In the genomic region with DNA sequence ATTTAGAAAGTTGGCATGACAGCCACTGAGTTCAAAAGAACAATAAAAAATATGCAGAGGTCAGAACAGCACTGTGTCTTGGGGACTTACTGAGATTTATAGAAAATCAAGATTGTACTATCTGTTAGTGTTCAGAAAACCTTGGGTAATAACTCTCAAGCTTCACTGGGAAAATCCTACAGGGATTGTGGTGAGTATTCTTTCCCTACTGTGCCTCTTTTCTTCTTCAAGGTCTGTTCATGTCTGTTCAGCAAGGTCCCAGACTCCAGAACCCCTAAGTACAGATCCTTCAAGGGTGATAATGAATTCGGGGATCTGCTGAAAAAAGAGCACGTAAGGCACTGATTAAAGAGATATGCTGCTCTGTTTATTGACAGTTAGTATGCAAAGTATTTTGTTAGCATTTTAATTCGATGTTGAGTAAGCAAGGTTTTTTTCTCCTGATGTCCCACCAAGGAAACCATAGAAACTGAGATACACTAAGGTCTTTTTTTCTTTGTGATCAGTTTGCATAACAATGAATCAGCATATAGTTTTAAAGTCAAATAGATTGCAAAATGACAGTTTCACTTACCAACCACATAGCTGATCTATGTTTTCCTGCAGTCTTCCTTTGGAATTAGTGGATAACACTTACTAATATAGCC, we compare ENCODE assay signal across 1 cellular context.
TF ChIP-seq lines count a peak whose summit lies in the region.

No MANE protein-coding gene starts in this region.

TF ChIP-seq in IMR-90, 13 proteins besides CTCF, POLR2A, EP300 and RAD21 (continued from another document):
- TF ChIP-seq FOS (IDR thresholded peaks at IDR 0.05; ENCODE audit: low read depth, low read length), result no peak
- no peak for TF ChIP-seq CHD1 (IDR thresholded peaks at IDR 0.05; ENCODE audit: low read depth, low read length)
- no peak for TF ChIP-seq MAZ (IDR thresholded peaks at IDR 0.05; ENCODE audit: borderline replicate concordance, low read depth, low read length)
TF ChIP-seq in IMR-90: peak in this region for 3.
